In genomic region chr3:195247863-195248189, GRCh38 we compare ENCODE assay signal across 22 cellular contexts. TPM values are rescaled to one million over a fixed set of nuclear protein-coding genes. Genes with fewer than 3 reads are reported as not detected.
DNase-seq lines count a peak whose midpoint lies in the region; ATAC-seq, FAIRE-seq and TF ChIP-seq lines count a peak whose summit lies in the region.
"Had no signal": no experiment of that assay in that cellular context is flagged by ENCODE, and none has a peak within 500 bp of the region (broad histone marks: within the 10 kb centered on the region; RNA-seq: fewer than 3 reads in every experiment).

No MANE protein-coding gene starts in this region.

- no peak for FAIRE-seq in GM12892 (lab: Jason Lieb, UNC)
- FAIRE-seq: RCC 7860, TTC549 had no signal

- H3K27ac Mint-ChIP-seq in natural killer cell = peak overlapping the region in 1 of 2 donors; percentile 35
- no peak overlapping the region for H3K27ac Mint-ChIP-seq in natural killer cell treated with Interleukin-12 subunit alpha and Interleukin-12 subunit beta and Interleukin-15 and Interleukin-18, amount 100 ng/mL, for 72 hours
- no peak overlapping the region for H3K27ac Mint-ChIP-seq in activated CD8-positive, alpha-beta memory T cell treated with anti-CD3 and anti-CD28 coated beads, Interleukin-2, amount 10 ng/mL, durations not matched to agents 7 days and 5 days
- H3K27ac Mint-ChIP-seq in nephron = peak overlapping the region; percentile 15 to 56 (median 56)
- H3K27ac Mint-ChIP-seq: activated T-helper 17 cell treated with anti-CD3 and anti-CD28 coated beads, Interleukin-2, amount 50 U/mL, for 72 hours; HFFc6; IgD-negative memory B cell; stimulated activated memory B cell treated with anti-CD40 and anti-IgM and Interleukin-4, amounts not matched to agents 10 μg/mL and 1 μg/mL and 100 μg/mL, for 72 hours had no signal

- CTCF ChIA-PET in activated CD8-positive, alpha-beta memory T cell treated with anti-CD3 and anti-CD28 coated beads, Interleukin-2, amount 10 ng/mL, durations not matched to agents 7 days and 5 days (lab: Charles Lee) = interaction anchor here (0.9 kb wide), 1 partner anchor 13 kb away, joined by 3 read pairs; no protein-coding TSS in a partner anchor

- TF ChIP-seq POLR2A in GM12892 (IDR thresholded peaks at IDR 0.05; ENCODE audit: low read depth, low read length) = no peak

- H3K4me1 Mint-ChIP-seq in natural killer cell (peaks cover 26% of the 10 kb centered on the region in 2 donors), nephron (peaks cover 75% of the 10 kb centered on the region)
- H3K4me1 Mint-ChIP-seq in natural killer cell treated with Interleukin-12 subunit alpha and Interleukin-12 subunit beta and Interleukin-15 and Interleukin-18, amount 100 ng/mL, for 72 hours (ENCODE audit: low read depth in 2 of 2) = peaks cover 0 to 30% of the 10 kb centered on the region in 2 donors
- peaks cover 16% of the 10 kb centered on the region for H3K4me1 Mint-ChIP-seq in activated CD8-positive, alpha-beta memory T cell treated with anti-CD3 and anti-CD28 coated beads, Interleukin-2, amount 10 ng/mL, durations not matched to agents 7 days and 5 days

- ATAC-seq in natural killer cell (peak in 2 of 3 donors; percentile 43 to 46), HG02623 (IDR thresholded peaks at IDR 0.05; ENCODE audit: unreplicated experiment) (no peak)
- ATAC-seq in natural killer cell treated with Interleukin-12 subunit alpha and Interleukin-12 subunit beta and Interleukin-15 and Interleukin-18, amount 100 ng/mL, for 72 hours = no peak
- ATAC-seq in activated CD8-positive, alpha-beta memory T cell treated with anti-CD3 and anti-CD28 coated beads, Interleukin-2, amount 10 ng/mL, durations not matched to agents 7 days and 5 days = no peak
- ATAC-seq: activated T-helper 17 cell treated with anti-CD3 and anti-CD28 coated beads, Interleukin-2, amount 50 U/mL, for 72 hours; stimulated activated memory B cell treated with anti-CD40 and anti-IgM and Interleukin-4, amounts not matched to agents 10 μg/mL and 1 μg/mL and 100 μg/mL, for 72 hours; T-cell had no signal

- H3K9me3 Mint-ChIP-seq in natural killer cell = no peaks in the 10 kb centered on the region
- no peaks in the 10 kb centered on the region for H3K9me3 Mint-ChIP-seq in natural killer cell treated with Interleukin-12 subunit alpha and Interleukin-12 subunit beta and Interleukin-15 and Interleukin-18, amount 100 ng/mL, for 72 hours
- no peaks in the 10 kb centered on the region for H3K9me3 Mint-ChIP-seq in activated CD8-positive, alpha-beta memory T cell treated with anti-CD3 and anti-CD28 coated beads, Interleukin-2, amount 10 ng/mL, durations not matched to agents 7 days and 5 days (ENCODE audit: low read depth)
- no peaks in the 10 kb centered on the region for H3K9me3 Mint-ChIP-seq in nephron
- H3K9me3 Mint-ChIP-seq: activated T-helper 17 cell treated with anti-CD3 and anti-CD28 coated beads, Interleukin-2, amount 50 U/mL, for 72 hours; HFFc6; stimulated activated memory B cell treated with anti-CD40 and anti-IgM and Interleukin-4, amounts not matched to agents 10 μg/mL and 1 μg/mL and 100 μg/mL, for 72 hours; T-cell had no signal

- DNase-seq in natural killer cell (no peak), GM12892 (ENCODE audit: insufficient read length) (no peak), NCI-H146 (lab: John Stamatoyannopoulos, UW) (no peak), SIG-M5 treated with dmso at 0.1 percent for 504 hours (lab: John Stamatoyannopoulos, UW; ENCODE audit: unreplicated experiment) (no peak)
- DNase-seq in natural killer cell treated with Interleukin-12 subunit alpha and Interleukin-12 subunit beta and Interleukin-15 and Interleukin-18, amount 100 ng/mL, for 72 hours (ENCODE audit: low spot score) = no peak
- peak; percentile 37 for DNase-seq in activated CD8-positive, alpha-beta memory T cell treated with anti-CD3 and anti-CD28 coated beads, Interleukin-2, amount 10 ng/mL, durations not matched to agents 7 days and 5 days
- DNase-seq: activated CD4-positive, alpha-beta T cell treated with anti-CD3 and anti-CD28 coated beads for 1 hour; DND-41; HFFc6; mammary epithelial cell; MM.1S; NCI-H510A; nucleus accumbens; stimulated activated CD4-positive, alpha-beta T cell treated with anti-CD3 and anti-CD28 coated beads, Interleukin-2, amount 100 ng/mL, for 24 hours had no signal

- H3K36me3 Mint-ChIP-seq in natural killer cell (no peaks in the 10 kb centered on the region), nephron (ENCODE audit: low read depth) (peaks cover 34% of the 10 kb centered on the region)
- H3K36me3 Mint-ChIP-seq in natural killer cell treated with Interleukin-12 subunit alpha and Interleukin-12 subunit beta and Interleukin-15 and Interleukin-18, amount 100 ng/mL, for 72 hours = no peaks in the 10 kb centered on the region
- no peaks in the 10 kb centered on the region for H3K36me3 Mint-ChIP-seq in activated CD8-positive, alpha-beta memory T cell treated with anti-CD3 and anti-CD28 coated beads, Interleukin-2, amount 10 ng/mL, durations not matched to agents 7 days and 5 days

- H3K27me3 Mint-ChIP-seq in natural killer cell (ENCODE audit: low read depth in 2 of 2) (no peaks in the 10 kb centered on the region), nephron (ENCODE audit: low read depth) (peaks cover 4% of the 10 kb centered on the region)
- no peaks in the 10 kb centered on the region for H3K27me3 Mint-ChIP-seq in natural killer cell treated with Interleukin-12 subunit alpha and Interleukin-12 subunit beta and Interleukin-15 and Interleukin-18, amount 100 ng/mL, for 72 hours
- H3K27me3 Mint-ChIP-seq in activated CD8-positive, alpha-beta memory T cell treated with anti-CD3 and anti-CD28 coated beads, Interleukin-2, amount 10 ng/mL, durations not matched to agents 7 days and 5 days = no peaks in the 10 kb centered on the region
- H3K27me3 Mint-ChIP-seq: activated T-helper 17 cell treated with anti-CD3 and anti-CD28 coated beads, Interleukin-2, amount 50 U/mL, for 72 hours; IgD-negative memory B cell; stimulated activated memory B cell treated with anti-CD40 and anti-IgM and Interleukin-4, amounts not matched to agents 10 μg/mL and 1 μg/mL and 100 μg/mL, for 72 hours; T-cell had no signal

- intact Hi-C loops in natural killer cell (cut with micrococcal nuclease) = no loop called here

- H3K4me3 Mint-ChIP-seq in natural killer cell (no peak overlapping the region), nephron (no peak overlapping the region)
- H3K4me3 Mint-ChIP-seq in natural killer cell treated with Interleukin-12 subunit alpha and Interleukin-12 subunit beta and Interleukin-15 and Interleukin-18, amount 100 ng/mL, for 72 hours = no peak overlapping the region
- no peak overlapping the region for H3K4me3 Mint-ChIP-seq in activated CD8-positive, alpha-beta memory T cell treated with anti-CD3 and anti-CD28 coated beads, Interleukin-2, amount 10 ng/mL, durations not matched to agents 7 days and 5 days
- H3K4me3 Mint-ChIP-seq: activated T-helper 17 cell treated with anti-CD3 and anti-CD28 coated beads, Interleukin-2, amount 50 U/mL, for 72 hours; HFFc6; stimulated activated memory B cell treated with anti-CD40 and anti-IgM and Interleukin-4, amounts not matched to agents 10 μg/mL and 1 μg/mL and 100 μg/mL, for 72 hours; T-cell had no signal

- no peak for TF ChIP-seq CTCF in natural killer cell (IDR thresholded peaks at IDR 0.05)
- TF ChIP-seq CTCF in nephron (IDR thresholded peaks at IDR 0.05; ENCODE audit: unreplicated experiment in 3 of 3) = no peak

RNA-seq across cellular contexts. Expression of gene XXYLT1, which starts 23.1 kb away (rescaled TPM):
- total RNA-seq in natural killer cell = 10 to 100 TPM in 2 of 3 donors, 1 to 10 TPM in 1; 8.7 to 13.6 (median 10.2) TPM
- 10 to 100 TPM; 10.5 to 16.2 TPM for total RNA-seq in natural killer cell treated with Interleukin-12 subunit alpha and Interleukin-12 subunit beta and Interleukin-15 and Interleukin-18, amount 100 ng/mL, for 72 hours
- total RNA-seq in activated CD8-positive, alpha-beta memory T cell treated with anti-CD3 and anti-CD28 coated beads, Interleukin-2, amount 10 ng/mL, durations not matched to agents 7 days and 5 days = 1 to 10 TPM; 7.2 to 9.2 TPM
- polyA plus RNA-seq in GM12892 (2012; ENCODE audit: missing spikeins) = 4.8 TPM

Comparison
In these comparisons a context has a peak if more than half of its experiments do, and no peak if none do; other contexts are left out.
1. ATAC-seq: peak in natural killer cell (2 of 3); none in natural killer cell treated with Interleukin-12 subunit alpha and Interleukin-12 subunit beta and Interleukin-15 and Interleukin-18, amount 100 ng/mL, for 72 hours (0 of 2), activated CD8-positive, alpha-beta memory T cell treated with anti-CD3 and anti-CD28 coated beads, Interleukin-2, amount 10 ng/mL, durations not matched to agents 7 days and 5 days (single experiment) and HG02623 (single experiment).
2. H3K27ac Mint-ChIP-seq: peak in nephron (3 of 3); none in natural killer cell treated with Interleukin-12 subunit alpha and Interleukin-12 subunit beta and Interleukin-15 and Interleukin-18, amount 100 ng/mL, for 72 hours (0 of 2) and activated CD8-positive, alpha-beta memory T cell treated with anti-CD3 and anti-CD28 coated beads, Interleukin-2, amount 10 ng/mL, durations not matched to agents 7 days and 5 days (single experiment).